ENCODE assay signal across 25 cellular contexts in the genomic region with DNA sequence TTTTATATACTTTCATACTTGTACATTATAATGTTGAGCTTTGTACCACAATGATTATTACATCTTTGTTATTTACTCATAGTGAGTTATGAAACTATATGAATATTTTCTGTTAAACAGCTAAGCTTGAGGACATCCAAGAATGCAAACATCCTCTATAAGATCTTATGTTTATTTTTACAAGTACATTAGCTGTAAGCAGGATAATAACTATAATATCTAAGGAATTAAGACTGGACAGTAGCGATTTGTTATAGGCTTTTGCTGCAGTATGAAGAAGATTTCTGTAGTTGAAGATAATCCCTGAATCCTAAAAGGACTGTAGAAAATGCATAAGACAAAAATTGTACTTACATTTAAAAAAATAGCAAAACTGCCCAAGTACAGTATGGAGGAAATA.
"Had no signal": no experiment of that assay in that cellular context is flagged by ENCODE, and none has a peak within 500 bp of the region (broad histone marks: within the 10 kb centered on the region; RNA-seq: fewer than 3 reads in every experiment).

No MANE protein-coding gene starts in this region.

- H3K4me3 ChIP-seq: K562, PC-9, Peyer's patch, SJCRH30 had no signal

- H3K36me3 ChIP-seq: Peyer's patch had no signal

- H3K9me3 ChIP-seq: Peyer's patch, SJCRH30 had no signal

- H3K9me3 Mint-ChIP-seq: IgD-negative memory B cell had no signal

- H3K9ac ChIP-seq: KMS-11 had no signal

- ATAC-seq: K562, Right ventricle myocardium inferior, SK-N-SH treated with all-trans-retinoic acid at 6 μM for 48 hours had no signal

- H3K4me2 ChIP-seq: KMS-11, PC-9 had no signal

- H3K27ac ChIP-seq: KMS-11, PC-9, Peyer's patch, SJCRH30 had no signal

- DNase-seq: Kasumi-1; MM.1S; NCI-H1092 treated with DMSO at 0.1 percent for 48 hours; NCI-H1436; NCI-H187; NCI-H2029; NCI-H2081 treated with DMSO at 0.1 percent for 48 hours; NCI-H2171; NCI-H226; NCI-H446; NCI-H510A; NCI-H524 treated with DMSO at 0.1 percent for 48 hours; NCI-H69; NCI-H774; NK-92 treated with Interleukin-12 subunit alpha and Interleukin-12 subunit beta, amount 100 ng/mL, for 24 hours; OCI-M1; PC-9; Peyer's patch; SHP77 treated with DMSO at 0.1 percent for 48 hours; SJCRH30 had no signal

- H3K27me3 ChIP-seq: Peyer's patch, SJCRH30 had no signal

- H2AFZ ChIP-seq: PC-9 had no signal

- H3K4me1 ChIP-seq: Peyer's patch, SJCRH30 had no signal

- H3K27me3 Mint-ChIP-seq: IgD-negative memory B cell had no signal

- H3K4me3 Mint-ChIP-seq: IgD-negative memory B cell had no signal
